ENCODE assay signal across 1 cellular context in the genomic region with DNA sequence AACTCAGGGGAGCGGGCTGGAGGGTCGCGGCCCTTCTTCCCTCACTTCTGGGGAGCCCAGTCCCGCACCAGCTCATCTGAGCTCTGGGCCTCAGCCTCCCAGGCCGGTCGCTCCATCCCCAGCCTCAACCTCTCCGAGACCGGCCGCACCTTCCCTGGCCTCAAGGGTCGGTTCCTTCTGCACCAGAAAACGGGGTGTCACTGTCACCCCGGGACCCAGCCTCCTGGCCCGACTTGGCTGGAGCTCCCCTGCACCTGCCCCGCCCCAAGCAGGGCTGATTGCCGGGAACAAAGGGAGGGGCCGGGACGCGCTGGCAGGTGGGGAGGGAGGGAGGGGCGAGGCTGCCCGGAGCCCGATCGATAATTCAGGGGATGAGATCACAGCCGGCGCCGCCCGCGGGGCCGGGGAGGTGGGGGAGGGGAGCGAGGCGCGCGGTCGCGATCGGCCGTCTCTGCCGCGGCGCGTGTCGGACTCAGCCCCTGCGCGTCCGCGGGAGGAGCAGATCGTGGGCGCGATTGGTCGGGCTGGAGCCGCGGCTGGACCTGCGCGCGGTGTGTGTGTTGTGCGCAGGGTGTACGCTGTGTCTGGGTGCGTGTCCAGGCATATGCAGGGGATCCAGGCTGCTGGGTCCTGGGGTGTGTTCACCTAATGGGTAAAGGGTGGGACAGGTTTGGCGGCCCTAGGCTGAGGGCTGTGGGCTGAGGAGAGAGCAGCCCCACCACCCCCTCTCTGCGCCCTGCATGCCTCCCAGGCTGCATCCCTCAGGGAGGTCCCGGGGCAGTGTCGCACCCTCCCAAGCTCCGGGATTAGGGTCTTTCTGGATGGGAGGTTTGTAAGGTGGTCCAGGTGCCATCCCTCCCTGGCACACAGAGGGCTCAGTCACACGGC.
TF ChIP-seq lines count a peak whose summit lies in the region.

No MANE protein-coding gene starts in this region.

TF ChIP-seq in HepG2, 621 proteins besides CTCF, POLR2A, EP300 and RAD21 (continued from another document and continues in another):
- TF ChIP-seq, protein P1, sequence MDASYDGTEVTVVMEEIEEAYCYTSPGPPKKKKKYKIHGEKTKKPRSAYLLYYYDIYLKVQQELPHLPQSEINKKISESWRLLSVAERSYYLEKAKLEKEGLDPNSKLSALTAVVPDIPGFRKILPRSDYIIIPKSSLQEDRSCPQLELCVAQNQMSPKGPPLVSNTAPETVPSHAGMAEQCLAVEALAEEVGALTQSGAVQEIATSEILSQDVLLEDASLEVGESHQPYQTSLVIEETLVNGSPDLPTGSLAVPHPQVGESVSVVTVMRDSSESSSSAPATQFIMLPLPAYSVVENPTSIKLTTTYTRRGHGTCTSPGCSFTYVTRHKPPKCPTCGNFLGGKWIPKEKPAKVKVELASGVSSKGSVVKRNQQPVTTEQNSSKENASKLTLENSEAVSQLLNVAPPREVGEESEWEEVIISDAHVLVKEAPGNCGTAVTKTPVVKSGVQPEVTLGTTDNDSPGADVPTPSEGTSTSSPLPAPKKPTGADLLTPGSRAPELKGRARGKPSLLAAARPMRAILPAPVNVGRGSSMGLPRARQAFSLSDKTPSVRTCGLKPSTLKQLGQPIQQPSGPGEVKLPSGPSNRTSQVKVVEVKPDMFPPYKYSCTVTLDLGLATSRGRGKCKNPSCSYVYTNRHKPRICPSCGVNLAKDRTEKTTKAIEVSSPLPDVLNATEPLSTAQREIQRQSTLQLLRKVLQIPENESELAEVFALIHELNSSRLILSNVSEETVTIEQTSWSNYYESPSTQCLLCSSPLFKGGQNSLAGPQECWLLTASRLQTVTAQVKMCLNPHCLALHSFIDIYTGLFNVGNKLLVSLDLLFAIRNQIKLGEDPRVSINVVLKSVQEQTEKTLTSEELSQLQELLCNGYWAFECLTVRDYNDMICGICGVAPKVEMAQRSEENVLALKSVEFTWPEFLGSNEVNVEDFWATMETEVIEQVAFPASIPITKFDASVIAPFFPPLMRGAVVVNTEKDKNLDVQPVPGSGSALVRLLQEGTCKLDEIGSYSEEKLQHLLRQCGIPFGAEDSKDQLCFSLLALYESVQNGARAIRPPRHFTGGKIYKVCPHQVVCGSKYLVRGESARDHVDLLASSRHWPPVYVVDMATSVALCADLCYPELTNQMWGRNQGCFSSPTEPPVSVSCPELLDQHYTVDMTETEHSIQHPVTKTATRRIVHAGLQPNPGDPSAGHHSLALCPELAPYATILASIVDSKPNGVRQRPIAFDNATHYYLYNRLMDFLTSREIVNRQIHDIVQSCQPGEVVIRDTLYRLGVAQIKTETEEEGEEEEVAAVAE (CRISPR knock-in tag; IDR thresholded peaks at IDR 0.05; ENCODE audit: borderline replicate concordance) = no peak
- TF ChIP-seq, protein P2, sequence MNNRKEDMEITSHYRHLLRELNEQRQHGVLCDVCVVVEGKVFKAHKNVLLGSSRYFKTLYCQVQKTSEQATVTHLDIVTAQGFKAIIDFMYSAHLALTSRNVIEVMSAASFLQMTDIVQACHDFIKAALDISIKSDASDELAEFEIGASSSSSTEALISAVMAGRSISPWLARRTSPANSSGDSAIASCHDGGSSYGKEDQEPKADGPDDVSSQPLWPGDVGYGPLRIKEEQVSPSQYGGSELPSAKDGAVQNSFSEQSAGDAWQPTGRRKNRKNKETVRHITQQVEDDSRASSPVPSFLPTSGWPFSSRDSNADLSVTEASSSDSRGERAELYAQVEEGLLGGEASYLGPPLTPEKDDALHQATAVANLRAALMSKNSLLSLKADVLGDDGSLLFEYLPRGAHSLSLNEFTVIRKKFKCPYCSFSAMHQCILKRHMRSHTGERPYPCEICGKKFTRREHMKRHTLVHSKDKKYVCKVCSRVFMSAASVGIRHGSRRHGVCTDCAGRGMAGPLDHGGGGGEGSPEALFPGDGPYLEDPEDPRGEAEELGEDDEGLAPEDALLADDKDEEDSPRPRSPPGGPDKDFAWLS (CRISPR knock-in tag; IDR thresholded peaks at IDR 0.05; ENCODE audit: borderline replicate concordance) = 0 out of 2 replicates have a peak, but pooled peaks have one; percentile 60
- TF ChIP-seq, protein P3, sequence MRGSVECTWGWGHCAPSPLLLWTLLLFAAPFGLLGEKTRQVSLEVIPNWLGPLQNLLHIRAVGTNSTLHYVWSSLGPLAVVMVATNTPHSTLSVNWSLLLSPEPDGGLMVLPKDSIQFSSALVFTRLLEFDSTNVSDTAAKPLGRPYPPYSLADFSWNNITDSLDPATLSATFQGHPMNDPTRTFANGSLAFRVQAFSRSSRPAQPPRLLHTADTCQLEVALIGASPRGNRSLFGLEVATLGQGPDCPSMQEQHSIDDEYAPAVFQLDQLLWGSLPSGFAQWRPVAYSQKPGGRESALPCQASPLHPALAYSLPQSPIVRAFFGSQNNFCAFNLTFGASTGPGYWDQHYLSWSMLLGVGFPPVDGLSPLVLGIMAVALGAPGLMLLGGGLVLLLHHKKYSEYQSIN (CRISPR knock-in tag; IDR thresholded peaks at IDR 0.05; ENCODE audit: borderline replicate concordance) = no peak
- TF ChIP-seq HOXA7 (CRISPR knock-in tag; IDR thresholded peaks at IDR 0.05) = no peak
- TF ChIP-seq TBX3 (IDR thresholded peaks at IDR 0.05; ENCODE audit: borderline replicate concordance) = no peak
- peak; percentile 84; the same call in 1 of the 2 replicates for TF ChIP-seq MTA1 (CRISPR knock-in tag; IDR thresholded peaks at IDR 0.05; ENCODE audit: borderline replicate concordance)
- no peak for TF ChIP-seq ZFP62 (CRISPR knock-in tag; IDR thresholded peaks at IDR 0.05)
- TF ChIP-seq, protein P4, sequence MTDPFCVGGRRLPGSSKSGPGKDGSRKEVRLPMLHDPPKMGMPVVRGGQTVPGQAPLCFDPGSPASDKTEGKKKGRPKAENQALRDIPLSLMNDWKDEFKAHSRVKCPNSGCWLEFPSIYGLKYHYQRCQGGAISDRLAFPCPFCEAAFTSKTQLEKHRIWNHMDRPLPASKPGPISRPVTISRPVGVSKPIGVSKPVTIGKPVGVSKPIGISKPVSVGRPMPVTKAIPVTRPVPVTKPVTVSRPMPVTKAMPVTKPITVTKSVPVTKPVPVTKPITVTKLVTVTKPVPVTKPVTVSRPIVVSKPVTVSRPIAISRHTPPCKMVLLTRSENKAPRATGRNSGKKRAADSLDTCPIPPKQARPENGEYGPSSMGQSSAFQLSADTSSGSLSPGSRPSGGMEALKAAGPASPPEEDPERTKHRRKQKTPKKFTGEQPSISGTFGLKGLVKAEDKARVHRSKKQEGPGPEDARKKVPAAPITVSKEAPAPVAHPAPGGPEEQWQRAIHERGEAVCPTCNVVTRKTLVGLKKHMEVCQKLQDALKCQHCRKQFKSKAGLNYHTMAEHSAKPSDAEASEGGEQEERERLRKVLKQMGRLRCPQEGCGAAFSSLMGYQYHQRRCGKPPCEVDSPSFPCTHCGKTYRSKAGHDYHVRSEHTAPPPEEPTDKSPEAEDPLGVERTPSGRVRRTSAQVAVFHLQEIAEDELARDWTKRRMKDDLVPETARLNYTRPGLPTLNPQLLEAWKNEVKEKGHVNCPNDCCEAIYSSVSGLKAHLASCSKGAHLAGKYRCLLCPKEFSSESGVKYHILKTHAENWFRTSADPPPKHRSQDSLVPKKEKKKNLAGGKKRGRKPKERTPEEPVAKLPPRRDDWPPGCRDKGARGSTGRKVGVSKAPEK (CRISPR knock-in tag; IDR thresholded peaks at IDR 0.05; ENCODE audit: borderline replicate concordance) = no peak
- TF ChIP-seq KDM1A (CRISPR knock-in tag; IDR thresholded peaks at IDR 0.05) = no peak
- TF ChIP-seq, protein P5, sequence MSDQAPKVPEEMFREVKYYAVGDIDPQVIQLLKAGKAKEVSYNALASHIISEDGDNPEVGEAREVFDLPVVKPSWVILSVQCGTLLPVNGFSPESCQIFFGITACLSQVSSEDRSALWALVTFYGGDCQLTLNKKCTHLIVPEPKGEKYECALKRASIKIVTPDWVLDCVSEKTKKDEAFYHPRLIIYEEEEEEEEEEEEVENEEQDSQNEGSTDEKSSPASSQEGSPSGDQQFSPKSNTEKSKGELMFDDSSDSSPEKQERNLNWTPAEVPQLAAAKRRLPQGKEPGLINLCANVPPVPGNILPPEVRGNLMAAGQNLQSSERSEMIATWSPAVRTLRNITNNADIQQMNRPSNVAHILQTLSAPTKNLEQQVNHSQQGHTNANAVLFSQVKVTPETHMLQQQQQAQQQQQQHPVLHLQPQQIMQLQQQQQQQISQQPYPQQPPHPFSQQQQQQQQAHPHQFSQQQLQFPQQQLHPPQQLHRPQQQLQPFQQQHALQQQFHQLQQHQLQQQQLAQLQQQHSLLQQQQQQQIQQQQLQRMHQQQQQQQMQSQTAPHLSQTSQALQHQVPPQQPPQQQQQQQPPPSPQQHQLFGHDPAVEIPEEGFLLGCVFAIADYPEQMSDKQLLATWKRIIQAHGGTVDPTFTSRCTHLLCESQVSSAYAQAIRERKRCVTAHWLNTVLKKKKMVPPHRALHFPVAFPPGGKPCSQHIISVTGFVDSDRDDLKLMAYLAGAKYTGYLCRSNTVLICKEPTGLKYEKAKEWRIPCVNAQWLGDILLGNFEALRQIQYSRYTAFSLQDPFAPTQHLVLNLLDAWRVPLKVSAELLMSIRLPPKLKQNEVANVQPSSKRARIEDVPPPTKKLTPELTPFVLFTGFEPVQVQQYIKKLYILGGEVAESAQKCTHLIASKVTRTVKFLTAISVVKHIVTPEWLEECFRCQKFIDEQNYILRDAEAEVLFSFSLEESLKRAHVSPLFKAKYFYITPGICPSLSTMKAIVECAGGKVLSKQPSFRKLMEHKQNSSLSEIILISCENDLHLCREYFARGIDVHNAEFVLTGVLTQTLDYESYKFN (CRISPR knock-in tag; conservative IDR thresholded peaks at IDR 0.05) = peak; percentile 82
- peak; percentile 73 for TF ChIP-seq SPEN (CRISPR knock-in tag; IDR thresholded peaks at IDR 0.05; ENCODE audit: low read depth)
- TF ChIP-seq ONECUT2 (CRISPR knock-in tag; IDR thresholded peaks at IDR 0.05) = peak; percentile 99
- TF ChIP-seq ZFP82 (CRISPR knock-in tag; IDR thresholded peaks at IDR 0.05; ENCODE audit: borderline replicate concordance) = no peak
- TF ChIP-seq, protein P6, sequence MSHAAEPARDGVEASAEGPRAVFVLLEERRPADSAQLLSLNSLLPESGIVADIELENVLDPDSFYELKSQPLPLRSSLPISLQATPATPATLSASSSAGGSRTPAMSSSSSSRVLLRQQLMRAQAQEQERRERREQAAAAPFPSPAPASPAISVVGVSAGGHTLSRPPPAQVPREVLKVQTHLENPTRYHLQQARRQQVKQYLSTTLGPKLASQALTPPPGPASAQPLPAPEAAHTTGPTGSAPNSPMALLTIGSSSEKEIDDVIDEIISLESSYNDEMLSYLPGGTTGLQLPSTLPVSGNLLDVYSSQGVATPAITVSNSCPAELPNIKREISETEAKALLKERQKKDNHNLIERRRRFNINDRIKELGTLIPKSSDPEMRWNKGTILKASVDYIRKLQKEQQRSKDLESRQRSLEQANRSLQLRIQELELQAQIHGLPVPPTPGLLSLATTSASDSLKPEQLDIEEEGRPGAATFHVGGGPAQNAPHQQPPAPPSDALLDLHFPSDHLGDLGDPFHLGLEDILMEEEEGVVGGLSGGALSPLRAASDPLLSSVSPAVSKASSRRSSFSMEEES (CRISPR knock-in tag; IDR thresholded peaks at IDR 0.05) = peak; percentile 32; the same call in 1 of the 2 replicates
- no peak for TF ChIP-seq NBN (conservative IDR thresholded peaks at IDR 0.05)
- TF ChIP-seq ZNF878 (CRISPR knock-in tag; IDR thresholded peaks at IDR 0.05) = no peak
- TF ChIP-seq FOXP1 (IDR thresholded peaks at IDR 0.05) = no peak
- TF ChIP-seq FOXP1 (CRISPR knock-in tag; IDR thresholded peaks at IDR 0.05) = no peak
- TF ChIP-seq RBM39 (IDR thresholded peaks at IDR 0.05; ENCODE audit: low read depth, low read length, poor library complexity, severe bottlenecking) = no peak
- peak; percentile 59; the same call in 1 of the 2 replicates for TF ChIP-seq KDM5B (CRISPR knock-in tag; IDR thresholded peaks at IDR 0.05; ENCODE audit: borderline replicate concordance)
- TF ChIP-seq, protein P7, sequence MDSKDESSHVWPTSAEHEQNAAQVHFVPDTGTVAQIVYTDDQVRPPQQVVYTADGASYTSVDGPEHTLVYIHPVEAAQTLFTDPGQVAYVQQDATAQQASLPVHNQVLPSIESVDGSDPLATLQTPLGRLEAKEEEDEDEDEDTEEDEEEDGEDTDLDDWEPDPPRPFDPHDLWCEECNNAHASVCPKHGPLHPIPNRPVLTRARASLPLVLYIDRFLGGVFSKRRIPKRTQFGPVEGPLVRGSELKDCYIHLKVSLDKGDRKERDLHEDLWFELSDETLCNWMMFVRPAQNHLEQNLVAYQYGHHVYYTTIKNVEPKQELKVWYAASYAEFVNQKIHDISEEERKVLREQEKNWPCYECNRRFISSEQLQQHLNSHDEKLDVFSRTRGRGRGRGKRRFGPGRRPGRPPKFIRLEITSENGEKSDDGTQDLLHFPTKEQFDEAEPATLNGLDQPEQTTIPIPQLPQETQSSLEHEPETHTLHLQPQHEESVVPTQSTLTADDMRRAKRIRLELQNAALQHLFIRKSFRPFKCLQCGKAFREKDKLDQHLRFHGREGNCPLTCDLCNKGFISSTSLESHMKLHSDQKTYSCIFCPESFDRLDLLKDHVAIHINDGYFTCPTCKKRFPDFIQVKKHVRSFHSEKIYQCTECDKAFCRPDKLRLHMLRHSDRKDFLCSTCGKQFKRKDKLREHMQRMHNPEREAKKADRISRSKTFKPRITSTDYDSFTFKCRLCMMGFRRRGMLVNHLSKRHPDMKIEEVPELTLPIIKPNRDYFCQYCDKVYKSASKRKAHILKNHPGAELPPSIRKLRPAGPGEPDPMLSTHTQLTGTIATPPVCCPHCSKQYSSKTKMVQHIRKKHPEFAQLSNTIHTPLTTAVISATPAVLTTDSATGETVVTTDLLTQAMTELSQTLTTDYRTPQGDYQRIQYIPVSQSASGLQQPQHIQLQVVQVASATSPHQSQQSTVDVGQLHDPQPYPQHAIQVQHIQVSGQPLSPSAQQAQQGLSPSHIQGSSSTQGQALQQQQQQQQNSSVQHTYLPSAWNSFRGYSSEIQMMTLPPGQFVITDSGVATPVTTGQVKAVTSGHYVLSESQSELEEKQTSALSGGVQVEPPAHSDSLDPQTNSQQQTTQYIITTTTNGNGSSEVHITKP (CRISPR knock-in tag; IDR thresholded peaks at IDR 0.05; ENCODE audit: low read depth) = no peak
- TF ChIP-seq TRIM24 (CRISPR knock-in tag; IDR thresholded peaks at IDR 0.05) = no peak
- TF ChIP-seq, protein P8, sequence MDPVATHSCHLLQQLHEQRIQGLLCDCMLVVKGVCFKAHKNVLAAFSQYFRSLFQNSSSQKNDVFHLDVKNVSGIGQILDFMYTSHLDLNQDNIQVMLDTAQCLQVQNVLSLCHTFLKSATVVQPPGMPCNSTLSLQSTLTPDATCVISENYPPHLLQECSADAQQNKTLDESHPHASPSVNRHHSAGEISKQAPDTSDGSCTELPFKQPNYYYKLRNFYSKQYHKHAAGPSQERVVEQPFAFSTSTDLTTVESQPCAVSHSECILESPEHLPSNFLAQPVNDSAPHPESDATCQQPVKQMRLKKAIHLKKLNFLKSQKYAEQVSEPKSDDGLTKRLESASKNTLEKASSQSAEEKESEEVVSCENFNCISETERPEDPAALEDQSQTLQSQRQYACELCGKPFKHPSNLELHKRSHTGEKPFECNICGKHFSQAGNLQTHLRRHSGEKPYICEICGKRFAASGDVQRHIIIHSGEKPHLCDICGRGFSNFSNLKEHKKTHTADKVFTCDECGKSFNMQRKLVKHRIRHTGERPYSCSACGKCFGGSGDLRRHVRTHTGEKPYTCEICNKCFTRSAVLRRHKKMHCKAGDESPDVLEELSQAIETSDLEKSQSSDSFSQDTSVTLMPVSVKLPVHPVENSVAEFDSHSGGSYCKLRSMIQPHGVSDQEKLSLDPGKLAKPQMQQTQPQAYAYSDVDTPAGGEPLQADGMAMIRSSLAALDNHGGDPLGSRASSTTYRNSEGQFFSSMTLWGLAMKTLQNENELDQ (CRISPR knock-in tag; IDR thresholded peaks at IDR 0.05; ENCODE audit: borderline replicate concordance) = no peak
